In the genomic region with DNA sequence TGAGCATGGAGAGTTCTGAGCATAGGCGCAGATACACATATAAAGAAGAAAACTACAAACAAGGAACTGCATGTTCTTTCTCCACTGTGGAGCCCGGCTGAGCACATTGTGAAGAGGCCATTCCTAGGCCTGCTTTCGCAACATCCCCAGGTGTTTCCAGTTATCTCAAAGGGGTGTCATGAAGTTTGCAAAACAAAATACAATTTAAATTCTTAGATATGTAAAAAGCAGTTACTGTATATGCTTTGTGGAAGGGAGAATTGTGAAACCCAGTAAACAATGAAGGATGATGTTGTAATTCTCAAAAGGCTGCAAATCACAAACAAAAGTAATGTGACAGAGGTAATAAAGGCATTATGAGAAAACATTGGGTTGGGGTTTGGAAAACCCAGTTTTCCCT, we compare ENCODE assay signal across 24 cellular contexts.
DNase-seq lines count a peak whose midpoint lies in the region; ATAC-seq and TF ChIP-seq lines count a peak whose summit lies in the region.
"Had no signal": no experiment of that assay in that cellular context is flagged by ENCODE, and none has a peak within 500 bp of the region (broad histone marks: within the 10 kb centered on the region; RNA-seq: fewer than 3 reads in every experiment).

No MANE protein-coding gene starts in this region.

- ATAC-seq in IMR-90 (ENCODE audit: low read depth) (peak; percentile 28), mucosa of descending colon (peak; percentile 22), HG03159 (IDR thresholded peaks at IDR 0.05; ENCODE audit: unreplicated experiment) (no peak), GM19395 (IDR thresholded peaks at IDR 0.05; ENCODE audit: unreplicated experiment) (no peak)
- ATAC-seq: activated CD4-positive, alpha-beta T cell treated with anti-CD3 and anti-CD28 coated beads for 36 hours; gastrocnemius medialis had no signal

- no peak overlapping the region for H2AK9ac ChIP-seq in IMR-90 (replicated peaks; ENCODE audit: low read depth, low read length, poor library complexity)

- H4K91ac ChIP-seq in IMR-90 (ENCODE audit: insufficient read depth, low read depth, low read length): no peak overlapping the region

- no peak overlapping the region for H3K18ac ChIP-seq in IMR-90 (ENCODE audit: low read depth, low read length)

- no peaks in the 10 kb centered on the region for H3K36me3 Mint-ChIP-seq in Caco-2 (ENCODE audit: insufficient read depth, unreplicated experiment)
- H3K36me3 Mint-ChIP-seq: activated naive CD8-positive, alpha-beta T cell treated with anti-CD3 and anti-CD28 coated beads, Interleukin-2, amount 10 ng/mL, durations not matched to agents 7 days and 5 days had no signal

- peak overlapping the region; percentile 45; the same call in 1 of the 2 replicates for H3K27ac ChIP-seq in IMR-90 (ENCODE audit: insufficient read depth, low read length)
- no peak overlapping the region for H3K27ac ChIP-seq in left ventricle myocardium inferior (replicated peaks)
- H3K27ac ChIP-seq: A549, gastrocnemius medialis, GM23248, neutrophil, SJCRH30 had no signal

- H3K27me3 Mint-ChIP-seq in Caco-2 (ENCODE audit: insufficient read depth, unreplicated experiment): no peaks in the 10 kb centered on the region
- H3K27me3 Mint-ChIP-seq: IgD-negative memory B cell had no signal

- no peak overlapping the region for H3K9ac ChIP-seq in IMR-90 (ENCODE audit: low read depth, low read length)
- H3K9ac ChIP-seq: GM23248 had no signal

- BruUV-seq in Caco-2 (replicated peaks; lab: Mats Ljungman, UMichigan): no TSS peak
- no TSS peak for BruUV-seq in IMR-90 (replicated peaks; lab: Mats Ljungman, UMichigan)

- H3K4ac ChIP-seq in IMR-90 (ENCODE audit: low read depth, low read length): no peak overlapping the region

- H3K36me3 ChIP-seq in Caco-2 (ENCODE audit: control insufficient read depth, insufficient read depth, low read length): no peaks in the 10 kb centered on the region
- H3K36me3 ChIP-seq in IMR-90 (ENCODE audit: control insufficient read depth, insufficient read depth, low read length): no peaks in the 10 kb centered on the region
- H3K36me3 ChIP-seq in mucosa of descending colon (ENCODE audit: low read depth): no peaks in the 10 kb centered on the region
- H3K36me3 ChIP-seq in left ventricle myocardium inferior: no peaks in the 10 kb centered on the region
- H3K36me3 ChIP-seq: BE2C, gastrocnemius medialis, neutrophil, Peyer's patch, SJCRH30 had no signal

- H3K4me3 ChIP-seq in Caco-2 (ENCODE audit: low read depth, low read length) (no peak overlapping the region), IMR-90 (ENCODE audit: insufficient read depth, low read depth, low read length) (no peak overlapping the region), mucosa of descending colon (no peak overlapping the region), left ventricle myocardium inferior (no peak overlapping the region)
- H3K4me3 ChIP-seq: A549, gastrocnemius medialis, GM23248, Peyer's patch, SJCRH30 had no signal

- no peak overlapping the region for H2BK120ac ChIP-seq in IMR-90 (ENCODE audit: low read depth, low read length)

- no peak for TF ChIP-seq CTCF in Caco-2 (IDR thresholded peaks at IDR 0.05; ENCODE audit: insufficient read depth in 1 of 2, low read depth in 1 of 2, low read length in 1 of 2, severe bottlenecking in 1 of 2, unreplicated experiment in 1 of 2)
- no peak for TF ChIP-seq CTCF in IMR-90 (conservative IDR thresholded peaks at IDR 0.05; ENCODE audit: low read depth, low read length)
- no peak for TF ChIP-seq CTCF in mucosa of descending colon (IDR thresholded peaks at IDR 0.05)
- no peak for TF ChIP-seq CTCF in left ventricle myocardium inferior (IDR thresholded peaks at IDR 0.05; ENCODE audit: borderline replicate concordance)

- H3K4me1 ChIP-seq in Caco-2 (peaks cover 14% of the 10 kb centered on the region), IMR-90 (ENCODE audit: control insufficient read depth, insufficient read depth, low read length) (peaks cover 6% of the 10 kb centered on the region; the same call in 1 of the 2 replicates), mucosa of descending colon (ENCODE audit: low read depth) (peaks cover 3% of the 10 kb centered on the region), left ventricle myocardium inferior (no peaks in the 10 kb centered on the region)
- H3K4me1 ChIP-seq: A549, BE2C, gastrocnemius medialis, Peyer's patch had no signal

- H4K20me1 ChIP-seq in IMR-90 (ENCODE audit: insufficient read depth, low read length): no peaks in the 10 kb centered on the region

- peak overlapping the region; percentile 78 for H3K27ac Mint-ChIP-seq in Caco-2 (ENCODE audit: unreplicated experiment)
- H3K27ac Mint-ChIP-seq: activated CD4-positive, alpha-beta T cell treated with anti-CD3 and anti-CD28 coated beads for 36 hours; activated naive CD8-positive, alpha-beta T cell treated with anti-CD3 and anti-CD28 coated beads, Interleukin-2, amount 10 ng/mL, durations not matched to agents 7 days and 5 days; IgD-negative memory B cell had no signal

- H2AK5ac ChIP-seq in IMR-90 (ENCODE audit: low read depth, low read length): no peak overlapping the region

- no peaks in the 10 kb centered on the region for H3K9me3 Mint-ChIP-seq in Caco-2 (ENCODE audit: unreplicated experiment)
- H3K9me3 Mint-ChIP-seq: activated naive CD8-positive, alpha-beta T cell treated with anti-CD3 and anti-CD28 coated beads, Interleukin-2, amount 10 ng/mL, durations not matched to agents 7 days and 5 days; IgD-negative memory B cell had no signal

- H3K79me1 ChIP-seq in IMR-90 (ENCODE audit: low read depth in 1 of 2, low read length in 2 of 2): no peaks in the 10 kb centered on the region

- no peak overlapping the region for H3K4me3 Mint-ChIP-seq in Caco-2 (ENCODE audit: unreplicated experiment)
- H3K4me3 Mint-ChIP-seq: activated CD4-positive, alpha-beta T cell treated with anti-CD3 and anti-CD28 coated beads for 36 hours; activated naive CD8-positive, alpha-beta T cell treated with anti-CD3 and anti-CD28 coated beads, Interleukin-2, amount 10 ng/mL, durations not matched to agents 7 days and 5 days had no signal

- H3K4me1 Mint-ChIP-seq in Caco-2 (ENCODE audit: low read depth, unreplicated experiment): peaks cover 10% of the 10 kb centered on the region
- H3K4me1 Mint-ChIP-seq: activated naive CD8-positive, alpha-beta T cell treated with anti-CD3 and anti-CD28 coated beads, Interleukin-2, amount 10 ng/mL, durations not matched to agents 7 days and 5 days had no signal

- in situ Hi-C loops in IMR-90 (cut with MboI; ENCODE audit: low sequenced_read_pairs): no loop called here

- H2BK20ac ChIP-seq in IMR-90 (ENCODE audit: low read depth, low read length): no peak overlapping the region

- dilution Hi-C loops in IMR-90 (cut with HindIII; ENCODE audit: low sequenced_read_pairs, unreplicated experiment): no loop called here

- TF ChIP-seq RAD21 in IMR-90 (IDR thresholded peaks at IDR 0.05; ENCODE audit: low read length): no peak

- no peak overlapping the region for H3K56ac ChIP-seq in IMR-90 (ENCODE audit: extremely low read depth, insufficient read depth, low read length)

- DNase-seq in Caco-2 (peak; percentile 56 to 61), IMR-90 (no peak), fibroblast of peridontal ligament (ENCODE audit: extremely low read depth) (peak; percentile 4), mucosa of descending colon (no peak), dermis blood vessel endothelial cell (no peak), left ventricle myocardium inferior (no peak)
- DNase-seq: activated CD4-positive, alpha-beta T cell treated with anti-CD3 and anti-CD28 coated beads for 36 hours; activated effector memory CD4-positive, alpha-beta T cell treated with anti-CD3 and anti-CD28 coated beads, Interleukin-2, amount 50 U/mL, for 16 hours; activated naive CD8-positive, alpha-beta T cell treated with anti-CD3 and anti-CD28 coated beads, Interleukin-2, amount 10 ng/mL, durations not matched to agents 7 days and 5 days; BE2C; cerebellar nuclear complex; gastrocnemius medialis; GM23248; hypothalamus; NCI-H2081; Peyer's patch; SJCRH30; stimulated activated CD8-positive, alpha-beta memory T cell treated with anti-CD3 and anti-CD28 coated beads, Interleukin-4, amount 100 ng/mL, for 48 hours; T-helper 1 cell had no signal

- POLR2A ChIA-PET in Caco-2 (lab: Charles Lee) (interaction anchor here (0.6 kb wide), 1 partner anchor 103 kb away, joined by 3 read pairs; no protein-coding TSS in a partner anchor), IMR-90 (lab: Charles Lee; ENCODE audit: unreplicated experiment) (interaction anchor here (0.5 kb wide), 1 partner anchor 15 kb away, joined by 3 read pairs; no protein-coding TSS in a partner anchor)

- intact Hi-C loops in Caco-2 (cut with micrococcal nuclease; ENCODE audit: unreplicated experiment): loop anchor here (5.0 kb wide), 1 partner anchor 33 kb away; no protein-coding TSS in a partner anchor
- intact Hi-C loops in IMR-90 (cut with micrococcal nuclease): no loop called here
- intact Hi-C loops in mucosa of descending colon (cut with DNase I, micrococcal nuclease): no loop called here
- intact Hi-C loops in left ventricle myocardium inferior (cut with micrococcal nuclease): no loop called here

- CTCF ChIA-PET in Caco-2 (lab: Charles Lee) (interaction anchor here (1.4 kb wide), 1 partner anchor 45 kb away, joined by 10 read pairs; no protein-coding TSS in a partner anchor), IMR-90 (lab: Yijun Ruan, JAX) (interaction anchor here (0.6 to 1.6 kb wide), 3 partner anchors 26 to 46 kb away, joined by 3 to 4 read pairs (median 3); no protein-coding TSS in a partner anchor)

- H3K23ac ChIP-seq in IMR-90 (ENCODE audit: low read depth, low read length): no peak overlapping the region

- H2BK15ac ChIP-seq in IMR-90 (ENCODE audit: low read depth, low read length): no peak overlapping the region

- H2AFZ ChIP-seq in IMR-90 (replicated peaks; ENCODE audit: low read length, poor library complexity): no peak overlapping the region
- H2AFZ ChIP-seq: GM23248 had no signal

- WGBS in IMR-90 (ENCODE audit: extremely low coverage in 2 of 2, insufficient read length in 1 of 2), 2 experiments: no CpG with 5 or more reads among the region's 3 CpGs

- no peak overlapping the region for H2BK5ac ChIP-seq in IMR-90 (ENCODE audit: low read depth, low read length, poor library complexity, severe bottlenecking)

- no peak overlapping the region for H4K5ac ChIP-seq in IMR-90 (ENCODE audit: low read depth, low read length)

- H3K27me3 ChIP-seq in Caco-2 (replicated peaks; ENCODE audit: control insufficient read depth, insufficient read depth, low read length): no peaks in the 10 kb centered on the region
- no peaks in the 10 kb centered on the region for H3K27me3 ChIP-seq in IMR-90 (ENCODE audit: control insufficient read depth, insufficient read depth, low read length)
- no peaks in the 10 kb centered on the region for H3K27me3 ChIP-seq in left ventricle myocardium inferior (ENCODE audit: low read depth)
- H3K27me3 ChIP-seq: BE2C, gastrocnemius medialis, neutrophil, Peyer's patch, SJCRH30 had no signal

- H3K9me3 ChIP-seq in Caco-2 (no peaks in the 10 kb centered on the region), IMR-90 (ENCODE audit: control insufficient read depth, insufficient read depth, low read length) (no peaks in the 10 kb centered on the region), mucosa of descending colon (no peaks in the 10 kb centered on the region), left ventricle myocardium inferior (replicated peaks) (no peaks in the 10 kb centered on the region)
- H3K9me3 ChIP-seq: A549, BE2C, gastrocnemius medialis, neutrophil, Peyer's patch, SJCRH30 had no signal

- H3K9me1 ChIP-seq in IMR-90 (ENCODE audit: insufficient read depth, low read length): no peaks in the 10 kb centered on the region

- no peak overlapping the region for H3K14ac ChIP-seq in IMR-90 (replicated peaks; ENCODE audit: low read depth, low read length)

- H4K8ac ChIP-seq in IMR-90 (ENCODE audit: low read depth in 2 of 2, low read length in 2 of 2): no peak overlapping the region

- peak overlapping the region; percentile 22; the same call in 1 of the 2 replicates for H3K4me2 ChIP-seq in IMR-90 (ENCODE audit: low read depth, low read length)
- H3K4me2 ChIP-seq: A549 had no signal

- TF ChIP-seq POLR2A in IMR-90 (IDR thresholded peaks at IDR 0.05; ENCODE audit: low read depth, low read length): no peak

Comparison
In these comparisons a context has a peak if more than half of its experiments do, and no peak if none do; other contexts are left out.
1. DNase-seq: peak in Caco-2 (2 of 2) and fibroblast of peridontal ligament (single experiment); none in IMR-90 (single experiment), mucosa of descending colon (0 of 3), dermis blood vessel endothelial cell (single experiment) and left ventricle myocardium inferior (single experiment).
2. ATAC-seq: peak in IMR-90 (single experiment) and mucosa of descending colon (single experiment); none in HG03159 (single experiment) and GM19395 (single experiment).